17 cellular contexts compared by ENCODE assay signal in genomic region chr2:153971250-153971649, GRCh38.
"Had no signal": no experiment of that assay in that cellular context is flagged by ENCODE, and none has a peak within 500 bp of the region (broad histone marks: within the 10 kb centered on the region; RNA-seq: fewer than 3 reads in every experiment).

No MANE protein-coding gene starts in this region.

- H3K27ac ChIP-seq: esophagus squamous epithelium, left ventricle myocardium inferior, lower lobe of right lung, psoas muscle, right lobe of liver, suprapubic skin, tibial artery, upper lobe of left lung, vagina had no signal

- H3K9me3 ChIP-seq: esophagus squamous epithelium, left ventricle myocardium inferior, psoas muscle, right lobe of liver, suprapubic skin, tibial artery, upper lobe of left lung, vagina had no signal

- DNase-seq: esophagus squamous epithelium; left cardiac atrium; left ventricle myocardium inferior; lower lobe of right lung; naive thymus-derived CD4-positive, alpha-beta T cell; nephron progenitor cell; psoas muscle; retina; right lobe of liver; stimulated activated CD4-positive, alpha-beta T cell treated with anti-CD3 and anti-CD28 coated beads, Interleukin-4, amount 100 ng/mL, for 1 hour; stimulated activated CD8-positive, alpha-beta memory T cell treated with anti-CD3 and anti-CD28 coated beads, Interleukin-4, amount 100 ng/mL, for 48 hours; stimulated activated naive CD8-positive, alpha-beta T cell treated with anti-CD3 and anti-CD28 coated beads, Interleukin-15, Interleukin-2, amounts not matched to agents 100 U/mL and 50 U/mL, for 24 hours; tibial artery; upper lobe of left lung had no signal

- H3K27me3 ChIP-seq: esophagus squamous epithelium, right lobe of liver, suprapubic skin, tibial artery, upper lobe of left lung, vagina had no signal

- H3K4me3 ChIP-seq: esophagus squamous epithelium, left ventricle myocardium inferior, lower lobe of right lung, psoas muscle, right lobe of liver, suprapubic skin, tibial artery, upper lobe of left lung, vagina had no signal

- H3K36me3 ChIP-seq: esophagus squamous epithelium, left ventricle myocardium inferior, lower lobe of right lung, right lobe of liver, suprapubic skin, tibial artery, upper lobe of left lung, vagina had no signal

- H3K4me1 ChIP-seq: esophagus squamous epithelium, left ventricle myocardium inferior, lower lobe of right lung, psoas muscle, right lobe of liver, suprapubic skin, tibial artery, upper lobe of left lung, vagina had no signal

- ATAC-seq: lower lobe of right lung; naive thymus-derived CD4-positive, alpha-beta T cell; psoas muscle; right lobe of liver; stimulated activated effector memory CD8-positive, alpha-beta T cell treated with anti-CD3 and anti-CD28 coated beads, Interleukin-12 subunit alpha, Interleukin-12 subunit beta, amount 100 ng/mL, for 72 hours; stimulated activated naive CD8-positive, alpha-beta T cell treated with anti-CD3 and anti-CD28 coated beads, Interleukin-15, Interleukin-2, amounts not matched to agents 100 U/mL and 50 U/mL, for 24 hours had no signal
